In genomic region chr5:71601222-71602026, GRCh38 we compare ENCODE assay signal across 8 cellular contexts. TPM values are rescaled to one million over a fixed set of nuclear protein-coding genes. Genes with fewer than 3 reads are reported as not detected.
DNase-seq lines count a peak whose midpoint lies in the region; ATAC-seq lines count a peak whose summit lies in the region.

No MANE protein-coding gene starts in this region.

- no peaks in the 10 kb centered on the region for H3K4me1 ChIP-seq in right cardiac atrium (ENCODE audit: control insufficient read depth, insufficient read depth, low read length)

- peak; percentile 36 for ATAC-seq in GM19468 (IDR thresholded peaks at IDR 0.05; ENCODE audit: extremely low read depth, unreplicated experiment)
- peak; percentile 82 for ATAC-seq in HG03571 (IDR thresholded peaks at IDR 0.05; ENCODE audit: unreplicated experiment)
- peak; percentile 88 to 90 for ATAC-seq in right cardiac atrium
- no peak for ATAC-seq in GM18519 (IDR thresholded peaks at IDR 0.05; ENCODE audit: low FRiP score, unreplicated experiment)

- WGBS in right cardiac atrium, result 74% methylated on average over 6 of the region's 6 CpGs

- intact Hi-C loops in right cardiac atrium (cut with DNase I), result no loop called here

- H3K27ac ChIP-seq in right cardiac atrium (ENCODE audit: low read length), result no peak overlapping the region

- no peaks in the 10 kb centered on the region for H3K27me3 ChIP-seq in right cardiac atrium (ENCODE audit: control insufficient read depth, insufficient read depth)

- H3K4me3 ChIP-seq in right cardiac atrium (ENCODE audit: low read length), result no peak overlapping the region

- DNase-seq in DMS114 treated with DMSO at 0.1 percent for 48 hours (lab: John Stamatoyannopoulos, UW; ENCODE audit: unreplicated experiment) (peak; percentile 25), SW480 (ENCODE audit: low spot score) (peak; percentile 98), right cardiac atrium (peak in 2 of 3 donors; percentile 57 to 63)
- peak; percentile 47 for DNase-seq in activated naive CD8-positive, alpha-beta T cell treated with anti-CD3 and anti-CD28 coated beads, Interleukin-2, amount 50 U/mL, for 16 hours (ENCODE audit: low read depth, low spot score)
- DNase-seq in stimulated activated CD4-positive, alpha-beta T cell treated with anti-CD3 and anti-CD28 coated beads, Interleukin-15, amount 100 ng/mL, for 1 hour (ENCODE audit: low read depth in 1 of 2, low spot score in 1 of 2), result peak; percentile 36 to 45

- H3K9me3 ChIP-seq in right cardiac atrium (ENCODE audit: control insufficient read depth, low read length), result no peaks in the 10 kb centered on the region

RNA-seq across cellular contexts. Expression of gene MCCC2, which starts 14.3 kb away (rescaled TPM):
- 10 to 100 TPM; 47.1 to 71.8 (median 53.3) TPM for total RNA-seq in right cardiac atrium
- 52.0 TPM for polyA plus RNA-seq in right cardiac atrium

Comparison
In these comparisons a context has a peak if more than half of its experiments do, and no peak if none do; other contexts are left out.
1. DNase-seq: peak in every context shown above with its lines; median percentile 98 in SW480; 60 in right cardiac atrium; 47 in activated naive CD8-positive, alpha-beta T cell treated with anti-CD3 and anti-CD28 coated beads, Interleukin-2, amount 50 U/mL, for 16 hours; 40 in stimulated activated CD4-positive, alpha-beta T cell treated with anti-CD3 and anti-CD28 coated beads, Interleukin-15, amount 100 ng/mL, for 1 hour; 25 in DMS114 treated with DMSO at 0.1 percent for 48 hours.